ENCODE assay signal across 8 cellular contexts in genomic region chr17:51764387-51764971, GRCh38.
DNase-seq lines count a peak whose midpoint lies in the region; ATAC-seq and TF ChIP-seq lines count a peak whose summit lies in the region.

No MANE protein-coding gene starts in this region.

- ATAC-seq in GM19455 (IDR thresholded peaks at IDR 0.05; ENCODE audit: unreplicated experiment): peak; percentile 97
- peak; percentile 89 for ATAC-seq in HG03457 (IDR thresholded peaks at IDR 0.05; ENCODE audit: unreplicated experiment)

- H3K36me3 Mint-ChIP-seq in endothelial cell (ENCODE audit: low read depth, unreplicated experiment): no peaks in the 10 kb centered on the region

- no peaks in the 10 kb centered on the region for H3K9me3 Mint-ChIP-seq in endothelial cell (ENCODE audit: unreplicated experiment)

- H3K27ac Mint-ChIP-seq in endothelial cell (ENCODE audit: unreplicated experiment): no peak overlapping the region

- peaks cover 2% of the 10 kb centered on the region for H3K27me3 Mint-ChIP-seq in endothelial cell (ENCODE audit: unreplicated experiment)

- H3K4me1 Mint-ChIP-seq in endothelial cell (ENCODE audit: unreplicated experiment): no peaks in the 10 kb centered on the region

- peak; percentile 86 for TF ChIP-seq CTCF in endothelial cell (IDR thresholded peaks at IDR 0.05; ENCODE audit: unreplicated experiment)

- no peak overlapping the region for H3K27ac ChIP-seq in substantia nigra (ENCODE audit: low read depth, low read length, poor library complexity, severe bottlenecking)

- no peak overlapping the region for H3K4me3 Mint-ChIP-seq in endothelial cell (ENCODE audit: unreplicated experiment)

- peak; percentile 86 for DNase-seq in D341Med (ENCODE audit: low spot score)
- peak; percentile 83 to 94 for DNase-seq in NCI-H524 (lab: John Stamatoyannopoulos, UW)
- DNase-seq in activated CD4-positive, alpha-beta T cell treated with anti-CD3 and anti-CD28 coated beads, Interleukin-2, amount 50 U/mL, for 1 hour: peak; percentile 16
- DNase-seq in endothelial cell (ENCODE audit: low spot score): peak; percentile 65
- DNase-seq in middle frontal gyrus (ENCODE audit: extremely low spot score, low spot score): peak; percentile 37
- DNase-seq in substantia nigra (lab: John Stamatoyannopoulos, UW): peak in 36 of 49 donors; percentile 1 to 69 (median 14)

Comparison
In these comparisons a context has a peak if more than half of its experiments do, and no peak if none do; other contexts are left out.
1. DNase-seq: peak in every context shown above with its lines; median percentile 88 in NCI-H524; 86 in D341Med; 65 in endothelial cell; 37 in middle frontal gyrus; 16 in activated CD4-positive, alpha-beta T cell treated with anti-CD3 and anti-CD28 coated beads, Interleukin-2, amount 50 U/mL, for 1 hour; 14 in substantia nigra.